ENCODE assay signal across 1 cellular context in genomic region chr5:122959740-122960450, GRCh38.
TF ChIP-seq lines count a peak whose summit lies in the region.

No MANE protein-coding gene starts in this region.

TF ChIP-seq in GM23338, 12 proteins besides CTCF, POLR2A, EP300 and RAD21 (continued from another document):
- TF ChIP-seq ZNF462 (CRISPR knock-in tag; IDR thresholded peaks at IDR 0.05): no peak
